11 cellular contexts compared by ENCODE assay signal in genomic region chr13:46615888-46616531, GRCh38.
A peak's percentile ranks its signal among the peaks of the same experiment; 100 is the strongest.
DNase-seq lines count a peak whose midpoint lies in the region; ATAC-seq, FAIRE-seq and TF ChIP-seq lines count a peak whose summit lies in the region.
"Had no signal": no experiment of that assay in that cellular context is flagged by ENCODE, and none has a peak within 500 bp of the region (broad histone marks: within the 10 kb centered on the region; RNA-seq: fewer than 3 reads in every experiment).

No MANE protein-coding gene starts in this region.

- H3K9ac ChIP-seq in endothelial cell of umbilical vein (replicated peaks; ENCODE audit: extremely low read depth, insufficient read depth, low read length) (peak overlapping the region; percentile 4), mucosa of stomach (ENCODE audit: low read length) (peak overlapping the region; percentile 73)

- peaks cover 4% of the 10 kb centered on the region for H4K20me1 ChIP-seq in endothelial cell of umbilical vein (replicated peaks; ENCODE audit: control insufficient read depth, extremely low read depth, insufficient read depth, low read length)

- no peak overlapping the region for H2AFZ ChIP-seq in endothelial cell of umbilical vein (ENCODE audit: low read depth, low read length)

- no TSS peak for BruUV-seq in endothelial cell of umbilical vein (replicated peaks; lab: Mats Ljungman, UMichigan)

- dilution Hi-C loops in endothelial cell of umbilical vein (cut with MboI; ENCODE audit: extremely low pct_ligation_motif_present, low sequenced_read_pairs), result no loop called here

- WGBS in transverse colon (ENCODE audit: low coverage in 1 of 2), 2 donors, result 24 to 29% methylated on average over 6 to 8 of the region's 8 CpGs

- H3K4me3 ChIP-seq in endothelial cell of umbilical vein (replicated peaks in 1 of 3; ENCODE audit: insufficient read depth in 1 of 3, low read depth in 1 of 3, low read length in 3 of 3) (no peak overlapping the region), mucosa of stomach (ENCODE audit: low read length) (peak overlapping the region; percentile 14), transverse colon (peak overlapping the region in 3 of 4 donors; percentile 5 to 38 (median 14))

- in situ Hi-C loops in transverse colon (cut with MboI; ENCODE audit: low pct_ligation_motif_present in 1 of 4, low pct_unique_long_range_greater_than_20kb in 1 of 4, low sequenced_read_pairs in 3 of 4), result no loop called here

- no peak for ATAC-seq in GM21717 (IDR thresholded peaks at IDR 0.05; ENCODE audit: unreplicated experiment)

- DNase-seq in NCI-H1417 (lab: John Stamatoyannopoulos, UW) (peak in 2 of 3 experiments; percentile 8 to 29), NCI-H1417 treated with DMSO at 0.1 percent for 48 hours (lab: John Stamatoyannopoulos, UW) (no peak), endothelial cell of umbilical vein (ENCODE audit: low read depth, low spot score) (peak; percentile 83), transverse colon (no peak), midbrain (lab: John Stamatoyannopoulos, UW) (no peak)
- no peak for DNase-seq in stimulated activated CD4-positive, alpha-beta T cell treated with anti-CD3 and anti-CD28 coated beads, Interleukin-2, amount 100 ng/mL, for 24 hours
- DNase-seq: 8988T, mammary epithelial cell, NCI-H187 treated with DMSO at 0.1 percent for 48 hours had no signal

- peak overlapping the region; percentile 60 for H3K4me2 ChIP-seq in endothelial cell of umbilical vein (ENCODE audit: insufficient read depth, low read length)

- H3K9me1 ChIP-seq in endothelial cell of umbilical vein (replicated peaks; ENCODE audit: control insufficient read depth, extremely low read depth, insufficient read depth, low read length), result no peaks in the 10 kb centered on the region

- TF ChIP-seq CTCF in endothelial cell of umbilical vein (IDR thresholded peaks at IDR 0.05; ENCODE audit: extremely low read depth in 1 of 2, insufficient read depth in 1 of 2, low read depth in 1 of 2, low read length in 2 of 2) (no peak), transverse colon (IDR thresholded peaks at IDR 0.05) (no peak)

- CTCF ChIA-PET in endothelial cell of umbilical vein (lab: Charles Lee), result interaction anchor here (0.7 to 1.3 kb wide), 2 partner anchors 63 to 105 kb away, joined by 3 to 4 read pairs; partner anchors contain the start of gene LRCH1

- POLR2A ChIA-PET in endothelial cell of umbilical vein (lab: Charles Lee), result no interaction called here

- H3K27ac ChIP-seq in endothelial cell of umbilical vein (ENCODE audit: insufficient read depth, low read depth, low read length) (no peak overlapping the region), transverse colon (peak overlapping the region; percentile 77 to 84 (median 80))

- H3K27me3 ChIP-seq in endothelial cell of umbilical vein (ENCODE audit: control insufficient read depth in 2 of 2, insufficient read depth in 2 of 2, low read length in 2 of 2) (no peaks in the 10 kb centered on the region), mucosa of stomach (ENCODE audit: control insufficient read depth, insufficient read depth, low read length) (no peaks in the 10 kb centered on the region), transverse colon (no peaks in the 10 kb centered on the region)

- peaks cover 12% of the 10 kb centered on the region for H3K4me1 ChIP-seq in endothelial cell of umbilical vein (ENCODE audit: control insufficient read depth, extremely low read depth, insufficient read depth, low read length)
- peaks cover 36% of the 10 kb centered on the region for H3K4me1 ChIP-seq in mucosa of stomach (ENCODE audit: control insufficient read depth, insufficient read depth, low read length)
- H3K4me1 ChIP-seq in transverse colon, result peaks cover 16 to 65% (median 29%) of the 10 kb centered on the region in 4 donors

- TF ChIP-seq POLR2A in endothelial cell of umbilical vein (IDR thresholded peaks at IDR 0.05; ENCODE audit: low read depth, low read length) (no peak), transverse colon (IDR thresholded peaks at IDR 0.05) (no peak)

- peaks cover 31% of the 10 kb centered on the region for H3K79me2 ChIP-seq in endothelial cell of umbilical vein (ENCODE audit: control insufficient read depth, insufficient read depth, low read length)

- H3K36me3 ChIP-seq in endothelial cell of umbilical vein (ENCODE audit: control insufficient read depth in 2 of 2, extremely low read depth in 1 of 2, insufficient read depth in 2 of 2, low read length in 2 of 2), result no peaks in the 10 kb centered on the region
- H3K36me3 ChIP-seq in mucosa of stomach (ENCODE audit: control insufficient read depth, insufficient read depth, low read length), result no peaks in the 10 kb centered on the region
- no peaks in the 10 kb centered on the region for H3K36me3 ChIP-seq in transverse colon

- intact Hi-C loops in endothelial cell of umbilical vein (cut with micrococcal nuclease), result no loop called here
- intact Hi-C loops in transverse colon (cut with DNase I; ENCODE audit: low total_unique reads), result loop anchor here (10.0 kb wide), 1 partner anchor 61 kb away; the partner anchor contains the start of gene LRCH1

- no peaks in the 10 kb centered on the region for H3K9me3 ChIP-seq in endothelial cell of umbilical vein (replicated peaks; ENCODE audit: control insufficient read depth, insufficient read depth, low read length)
- H3K9me3 ChIP-seq in mucosa of stomach (ENCODE audit: control insufficient read depth, low read length), result no peaks in the 10 kb centered on the region
- no peaks in the 10 kb centered on the region for H3K9me3 ChIP-seq in transverse colon

- no peak for TF ChIP-seq EP300 in transverse colon (IDR thresholded peaks at IDR 0.05; ENCODE audit: low read depth)

- no peak for FAIRE-seq in endothelial cell of umbilical vein (lab: Jason Lieb, UNC)

TF ChIP-seq in endothelial cell of umbilical vein, 7 proteins besides CTCF, POLR2A, EP300 and RAD21:
- no peak for TF ChIP-seq FOS (IDR thresholded peaks at IDR 0.05; ENCODE audit: borderline replicate concordance, insufficient read depth, low read length)
- no peak for TF ChIP-seq JUN (IDR thresholded peaks at IDR 0.05; ENCODE audit: borderline replicate concordance, insufficient read depth, insufficient read length, low read depth)
- no peak for TF ChIP-seq GATA2 (IDR thresholded peaks at IDR 0.05; ENCODE audit: insufficient read depth, insufficient read length, low read depth, low read length)
- no peak for TF ChIP-seq EZH2 (IDR thresholded peaks at IDR 0.05; ENCODE audit: borderline replicate concordance, low read depth, low read length, severe bottlenecking)
- TF ChIP-seq MYC (IDR thresholded peaks at IDR 0.05; ENCODE audit: low read depth, low read length), result no peak
- TF ChIP-seq POLR2AphosphoS5 (IDR thresholded peaks at IDR 0.05; ENCODE audit: insufficient read depth, low read depth, low read length), result no peak
- TF ChIP-seq MAX (IDR thresholded peaks at IDR 0.05; ENCODE audit: insufficient read depth, insufficient read length), result no peak

Comparison
In these comparisons a context has a peak if more than half of its experiments do, and no peak if none do; other contexts are left out.
1. DNase-seq: peak in NCI-H1417 (2 of 3) and endothelial cell of umbilical vein (single experiment); none in NCI-H1417 treated with DMSO at 0.1 percent for 48 hours (single experiment), transverse colon (single experiment), midbrain (single experiment) and stimulated activated CD4-positive, alpha-beta T cell treated with anti-CD3 and anti-CD28 coated beads, Interleukin-2, amount 100 ng/mL, for 24 hours (0 of 2).
2. H3K4me3 ChIP-seq: peak in mucosa of stomach (single experiment) and transverse colon (3 of 4); none in endothelial cell of umbilical vein (0 of 3).